ENCODE assay signal across 8 cellular contexts in the genomic region with DNA sequence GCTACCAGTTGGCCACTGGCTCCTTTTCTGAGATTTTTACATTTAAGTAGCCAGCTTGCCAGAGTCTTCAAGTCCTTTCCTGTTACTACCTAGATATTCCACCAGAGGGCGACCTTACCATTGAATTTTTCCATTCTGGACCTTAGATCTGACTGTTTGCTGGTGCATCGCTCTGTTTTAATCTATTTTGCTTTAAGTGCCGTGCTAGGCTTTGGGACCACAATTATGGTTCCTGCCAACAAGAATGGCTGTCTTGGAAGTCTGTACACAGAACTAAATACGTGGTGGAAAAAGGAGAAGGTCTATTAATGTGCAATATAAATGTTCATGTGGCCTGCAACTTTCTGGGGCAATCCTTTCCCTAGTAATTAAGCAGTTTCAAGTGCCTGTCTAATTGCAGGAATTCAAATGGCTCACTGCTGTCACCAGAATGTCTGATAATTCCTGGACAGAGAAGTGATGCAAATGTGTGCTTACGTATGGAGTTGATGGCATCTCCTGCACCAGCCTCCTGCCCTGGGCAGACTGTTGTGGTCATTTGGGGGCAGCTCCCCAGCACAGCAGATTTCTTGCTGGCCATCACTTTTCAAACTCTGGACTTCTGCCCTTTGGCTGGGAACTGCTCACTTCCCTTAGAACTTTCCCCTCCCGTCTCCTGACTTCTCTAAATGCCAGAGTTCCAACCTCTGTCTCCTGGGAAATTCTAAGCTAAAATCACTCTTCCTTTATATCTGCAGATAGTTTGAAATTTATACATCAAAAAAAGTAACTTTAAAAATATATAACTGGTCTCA. TPM values are rescaled to one million over a fixed set of nuclear protein-coding genes. Genes with fewer than 3 reads are reported as not detected.
A peak's percentile ranks its signal among the peaks of the same experiment; 100 is the strongest.
DNase-seq lines count a peak whose midpoint lies in the region; ATAC-seq and TF ChIP-seq lines count a peak whose summit lies in the region.

No MANE protein-coding gene starts in this region.

- DNase-seq in DMS53 treated with DMSO at 0.1 percent for 48 hours (lab: John Stamatoyannopoulos, UW; ENCODE audit: unreplicated experiment), result peak; percentile 75
- peak; percentile 68 to 94 for DNase-seq in NOMO-1 (lab: John Stamatoyannopoulos, UW; ENCODE audit: unreplicated experiment in 2 of 2)
- DNase-seq in activated gamma-delta T cell treated with anti-CD3 and anti-CD28 coated beads, Interleukin-2, amount 50 U/mL, for 16 hours (ENCODE audit: low read depth), result peak; percentile 42
- DNase-seq in globus pallidus (ENCODE audit: low spot score), result peak; percentile 76
- DNase-seq in ovary, result peak in 1 of 5 donors; percentile 50
- DNase-seq in activated effector memory CD4-positive, alpha-beta T cell treated with Interleukin-2 at 50 U/mL for 16 hours, result no peak

- H3K27me3 ChIP-seq in ovary, result no peaks in the 10 kb centered on the region

- no peak overlapping the region for H3K4me3 ChIP-seq in ovary

- H3K36me3 ChIP-seq in ovary, result no peaks in the 10 kb centered on the region

- H3K9me3 Mint-ChIP-seq in IgD-negative memory B cell, result no peaks in the 10 kb centered on the region

- H3K36me3 Mint-ChIP-seq in IgD-negative memory B cell, result no peaks in the 10 kb centered on the region

- peaks cover 2% of the 10 kb centered on the region for H3K4me1 ChIP-seq in ovary (ENCODE audit: insufficient read depth)

- H3K4me3 Mint-ChIP-seq in IgD-negative memory B cell, result peak overlapping the region; percentile 38 to 81 (median 57)

- no peak for TF ChIP-seq POLR2A in ovary (IDR thresholded peaks at IDR 0.05)

- no peak overlapping the region for H3K27ac ChIP-seq in ovary

- no peaks in the 10 kb centered on the region for H3K27me3 Mint-ChIP-seq in IgD-negative memory B cell

- peak overlapping the region; percentile 4 to 99 (median 79) for H3K27ac Mint-ChIP-seq in IgD-negative memory B cell

- TF ChIP-seq CTCF in ovary (IDR thresholded peaks at IDR 0.05), result peak; percentile 57 to 71 (median 61)

- TF ChIP-seq EP300 in ovary (IDR thresholded peaks at IDR 0.05), result no peak

- ATAC-seq in GM21529 (IDR thresholded peaks at IDR 0.05; ENCODE audit: unreplicated experiment), result no peak

- no peaks in the 10 kb centered on the region for H3K9me3 ChIP-seq in ovary

- intact Hi-C loops in ovary (cut with DNase I), result loop anchor here (10.0 kb wide), 2 partner anchors 70 to 130 kb away; no protein-coding TSS in a partner anchor

- peaks cover 34 to 54% (median 41%) of the 10 kb centered on the region in 3 donors for H3K4me1 Mint-ChIP-seq in IgD-negative memory B cell

- WGBS in ovary, 3 donors, result 9 to 19% (median 18%) methylated on average over 6 of the region's 6 CpGs

RNA-seq across cellular contexts. Expression of a gene that starts 5.6 kb away (rescaled TPM):
- polyA plus RNA-seq in IgD-negative memory B cell, result 363 TPM
- 10 to 100 TPM in 1 of 7 donors, 1 to 10 TPM in 6; 1.1 to 17.3 (median 6.4) TPM for total RNA-seq in ovary
- polyA plus RNA-seq in ovary, result 10 to 100 TPM in 1 of 2 donors, 1 to 10 TPM in 1; 2.5 to 25.3 TPM

RNA-seq across cellular contexts. Expression of a gene that starts 46.6 kb away (rescaled TPM):
- polyA plus RNA-seq in IgD-negative memory B cell, result 110 TPM
- 100 to 1,000 TPM; 106 to 196 (median 163) TPM for total RNA-seq in ovary
- polyA plus RNA-seq in ovary, result 100 to 1,000 TPM; 128 to 301 TPM

RNA-seq across cellular contexts. Expression of a gene that starts 58.4 kb away (rescaled TPM):
- polyA plus RNA-seq in IgD-negative memory B cell (2,568 TPM), ovary (100 to 1,000 TPM in 1 of 2 donors, 10 to 100 TPM in 1; 26.7 to 304 TPM)
- 10 to 100 TPM; 11.8 to 62.0 (median 46.8) TPM for total RNA-seq in ovary

Comparison
In these comparisons a context has a peak if more than half of its experiments do, and no peak if none do; other contexts are left out.
1. RNA of a gene that starts 5.6 kb away (polyA plus RNA-seq): 363 TPM in IgD-negative memory B cell (single experiment); 2.5 to 25.3 TPM in ovary; every median in the first group is over 10 times any median in the second.